In genomic region chr7:74498354-74498753, GRCh38 we compare ENCODE assay signal across 20 cellular contexts. TPM values are rescaled to one million over a fixed set of nuclear protein-coding genes. Genes with fewer than 3 reads are reported as not detected.
"Had no signal": no experiment of that assay in that cellular context is flagged by ENCODE, and none has a peak within 500 bp of the region (broad histone marks: within the 10 kb centered on the region; RNA-seq: fewer than 3 reads in every experiment).

No MANE protein-coding gene starts in this region.

- H3K27ac ChIP-seq: esophagus squamous epithelium, prostate gland, sigmoid colon had no signal

- H3K27ac Mint-ChIP-seq: memory B cell; natural killer cell treated with Interleukin-12 subunit alpha and Interleukin-12 subunit beta and Interleukin-15 and Interleukin-18, amount 100 ng/mL, for 72 hours; stimulated activated effector memory CD8-positive, alpha-beta T cell treated with anti-CD3 and anti-CD28 coated beads, Interleukin-12 subunit alpha, Interleukin-12 subunit beta, amount 100 ng/mL, for 72 hours had no signal

- H3K36me3 Mint-ChIP-seq: naive B cell; natural killer cell treated with Interleukin-12 subunit alpha and Interleukin-12 subunit beta and Interleukin-15 and Interleukin-18, amount 100 ng/mL, for 72 hours; stimulated activated effector memory CD8-positive, alpha-beta T cell treated with anti-CD3 and anti-CD28 coated beads, Interleukin-12 subunit alpha, Interleukin-12 subunit beta, amount 100 ng/mL, for 72 hours had no signal

- H3K27me3 Mint-ChIP-seq: natural killer cell treated with Interleukin-12 subunit alpha and Interleukin-12 subunit beta and Interleukin-15 and Interleukin-18, amount 100 ng/mL, for 72 hours had no signal

- H3K36me3 ChIP-seq: prostate gland, right atrium auricular region, sigmoid colon, thyroid gland had no signal

- H3K27me3 ChIP-seq: esophagus squamous epithelium, right atrium auricular region, sigmoid colon, stomach, thyroid gland had no signal

- H3K9me3 Mint-ChIP-seq: effector memory CD8-positive, alpha-beta T cell; naive B cell; natural killer cell treated with Interleukin-12 subunit alpha and Interleukin-12 subunit beta and Interleukin-15 and Interleukin-18, amount 100 ng/mL, for 72 hours; stimulated activated effector memory CD8-positive, alpha-beta T cell treated with anti-CD3 and anti-CD28 coated beads, Interleukin-12 subunit alpha, Interleukin-12 subunit beta, amount 100 ng/mL, for 72 hours had no signal

- H3K4me3 Mint-ChIP-seq: effector memory CD8-positive, alpha-beta T cell; memory B cell; naive B cell; natural killer cell treated with Interleukin-12 subunit alpha and Interleukin-12 subunit beta and Interleukin-15 and Interleukin-18, amount 100 ng/mL, for 72 hours; stimulated activated effector memory CD8-positive, alpha-beta T cell treated with anti-CD3 and anti-CD28 coated beads, Interleukin-12 subunit alpha, Interleukin-12 subunit beta, amount 100 ng/mL, for 72 hours had no signal

- H3K9me3 ChIP-seq: esophagus squamous epithelium, mucosa of descending colon, prostate gland, right atrium auricular region, sigmoid colon, stomach, thyroid gland had no signal

- H3K4me3 ChIP-seq: esophagus squamous epithelium, lung, mucosa of descending colon, prostate gland, right atrium auricular region, sigmoid colon, stomach, thyroid gland had no signal

- DNase-seq: cortex of kidney; effector memory CD8-positive, alpha-beta T cell; erythroblast; esophagus squamous epithelium; mucosa of descending colon; naive B cell; nucleus accumbens; sigmoid colon; stimulated activated CD4-positive, alpha-beta T cell treated with anti-CD3 and anti-CD28 coated beads, Interleukin-2, amount 100 ng/mL, for 24 hours; stimulated activated CD4-positive, alpha-beta T cell treated with anti-CD3 and anti-CD28 coated beads, Interleukin-4, amount 100 ng/mL, for 24 hours; stimulated activated naive CD4-positive, alpha-beta T cell treated with Interleukin-2 at 50 U/mL for 16 hours; stomach; trophoblast cell had no signal

RNA-seq across cellular contexts. Expression of gene GTF2IRD1, which starts 44.6 kb away (rescaled TPM):
- total RNA-seq: natural killer cell treated with Interleukin-12 subunit alpha and Interleukin-12 subunit beta and Interleukin-15 and Interleukin-18, amount 100 ng/mL, for 72 hours had no signal
